ENCODE assay signal across 7 cellular contexts in the genomic region with DNA sequence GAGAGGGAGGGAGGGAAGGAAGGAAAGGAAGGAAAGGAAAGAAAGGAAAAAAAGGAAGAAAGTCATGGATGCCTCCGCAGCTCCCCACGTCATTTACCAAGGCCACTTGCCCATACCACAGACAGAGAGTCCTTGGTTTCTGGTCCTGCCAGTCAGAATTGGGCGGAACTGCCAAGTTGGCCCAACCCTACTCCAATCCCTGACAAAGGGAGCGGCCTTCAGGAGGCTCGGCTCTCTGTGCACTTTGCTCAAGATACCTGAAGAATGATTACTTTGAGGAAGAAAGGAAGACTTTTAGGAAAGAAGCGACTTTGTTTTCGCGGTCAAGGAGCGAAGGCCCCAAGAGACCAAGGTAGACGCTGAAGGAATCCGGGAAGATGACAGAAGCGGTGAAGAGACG. TPM values are rescaled to one million over a fixed set of nuclear protein-coding genes. Genes with fewer than 3 reads are reported as not detected.
A peak's percentile ranks its signal among the peaks of the same experiment; 100 is the strongest.
DNase-seq lines count a peak whose midpoint lies in the region; ATAC-seq and TF ChIP-seq lines count a peak whose summit lies in the region.

No MANE protein-coding gene starts in this region.

- no peak overlapping the region for H2AK5ac ChIP-seq in mesendoderm (ENCODE audit: low read length)

- TF ChIP-seq CTCF in dorsolateral prefrontal cortex (IDR thresholded peaks at IDR 0.05 in 54 of 56, conservative IDR thresholded peaks at IDR 0.05 in 2 of 56; ENCODE audit: low read depth in 1 of 56, partially characterized antibody in 56 of 56) = no peak

- intact Hi-C loops in dorsolateral prefrontal cortex (cut with DNase I) = no loop called here

- H3K27ac ChIP-seq in dorsolateral prefrontal cortex (peak overlapping the region in 21 of 59 donors; percentile 1 to 82 (median 62)), mesendoderm (ENCODE audit: low read depth, low read length) (no peak overlapping the region)

- no peaks in the 10 kb centered on the region for H3K9me3 Mint-ChIP-seq in stimulated activated naive CD8-positive, alpha-beta T cell treated with anti-CD3 and anti-CD28 coated beads, Interleukin-15, amount 100 ng/mL, for 72 hours

- no peak overlapping the region for H3K23ac ChIP-seq in mesendoderm (ENCODE audit: low read length)

- no peak overlapping the region for H3K9ac ChIP-seq in mesendoderm (ENCODE audit: low read length)

- peak overlapping the region; percentile 64 for H3K4me2 ChIP-seq in mesendoderm (ENCODE audit: low read length)

- H2BK120ac ChIP-seq in mesendoderm (ENCODE audit: low read depth, low read length) = no peak overlapping the region

- no peaks in the 10 kb centered on the region for H3K27me3 ChIP-seq in dorsolateral prefrontal cortex
- H3K27me3 ChIP-seq in mesendoderm (ENCODE audit: insufficient read depth, low read length, poor library complexity) = no peaks in the 10 kb centered on the region

- H4K5ac ChIP-seq in mesendoderm (ENCODE audit: low read length) = no peak overlapping the region

- no peak overlapping the region for H3K4ac ChIP-seq in mesendoderm (ENCODE audit: low read depth, low read length)

- H3K56ac ChIP-seq in mesendoderm (ENCODE audit: low read length) = no peak overlapping the region

- no peak overlapping the region for H2BK15ac ChIP-seq in mesendoderm (replicated peaks; ENCODE audit: low read depth)

- peaks cover 44% of the 10 kb centered on the region for H3K27me3 Mint-ChIP-seq in stimulated activated naive CD8-positive, alpha-beta T cell treated with anti-CD3 and anti-CD28 coated beads, Interleukin-15, amount 100 ng/mL, for 72 hours

- peak overlapping the region; percentile 60 to 69 for H3K4me3 Mint-ChIP-seq in stimulated activated naive CD8-positive, alpha-beta T cell treated with anti-CD3 and anti-CD28 coated beads, Interleukin-15, amount 100 ng/mL, for 72 hours

- no peak overlapping the region for H2BK5ac ChIP-seq in mesendoderm (ENCODE audit: low read length)

- DNase-seq in NCI-H2227 treated with DMSO at 0.1 percent for 48 hours (lab: John Stamatoyannopoulos, UW) = peak; percentile 48
- peak in 7 of 10 donors; percentile 24 to 65 (median 57) for DNase-seq in dorsolateral prefrontal cortex
- DNase-seq in mesendoderm = no peak
- DNase-seq in stimulated activated naive CD8-positive, alpha-beta T cell treated with anti-CD3 and anti-CD28 coated beads, Interleukin-15, amount 100 ng/mL, for 72 hours = no peak
- DNase-seq in effector CD8-positive, alpha-beta T cell (lab: John Stamatoyannopoulos, UW) = no peak
- DNase-seq in NCI-H2171 treated with DMSO at 0.1 percent for 48 hours (lab: John Stamatoyannopoulos, UW) = no peak
- no peak for DNase-seq in GF-D8 (lab: John Stamatoyannopoulos, UW)

- no peaks in the 10 kb centered on the region for H3K4me1 ChIP-seq in mesendoderm (ENCODE audit: control insufficient read depth, low read depth, low read length)

- H4K8ac ChIP-seq in mesendoderm (ENCODE audit: low read depth, low read length) = no peak overlapping the region

- H3K18ac ChIP-seq in mesendoderm (ENCODE audit: low read length) = no peak overlapping the region

- WGBS in mesendoderm (ENCODE audit: extremely low coverage, insufficient coverage, low lambda C conversion rate) = no CpG with 5 or more reads among the region's 13 CpGs

- ATAC-seq in stimulated activated naive CD8-positive, alpha-beta T cell treated with anti-CD3 and anti-CD28 coated beads, Interleukin-15, amount 100 ng/mL, for 72 hours = no peak

- no peaks in the 10 kb centered on the region for H3K36me3 ChIP-seq in mesendoderm (ENCODE audit: control insufficient read depth, insufficient read depth, low read length)

- H3K79me2 ChIP-seq in mesendoderm (ENCODE audit: control insufficient read depth, insufficient read depth, low read length) = no peaks in the 10 kb centered on the region

- no peak overlapping the region for H3K27ac Mint-ChIP-seq in stimulated activated naive CD8-positive, alpha-beta T cell treated with anti-CD3 and anti-CD28 coated beads, Interleukin-15, amount 100 ng/mL, for 72 hours

- peaks cover 19% of the 10 kb centered on the region for H3K4me1 Mint-ChIP-seq in stimulated activated naive CD8-positive, alpha-beta T cell treated with anti-CD3 and anti-CD28 coated beads, Interleukin-15, amount 100 ng/mL, for 72 hours

- no peaks in the 10 kb centered on the region for H3K79me1 ChIP-seq in mesendoderm (ENCODE audit: low read length)

- H3K4me3 ChIP-seq in dorsolateral prefrontal cortex (peak overlapping the region; percentile 20 to 74 (median 58)), mesendoderm (ENCODE audit: low read length) (no peak overlapping the region)

RNA-seq across cellular contexts. Expression of a gene that starts 49.1 kb away (rescaled TPM):
- total RNA-seq in dorsolateral prefrontal cortex = 10 to 100 TPM in 1 of 120 experiments, 1 to 10 TPM in 56, under 1 TPM in 3, not detected in 60; 0.84 to 12.4 (median 2.4) TPM
- polyA plus RNA-seq in mesendoderm (2013, experiment 1 of 2) = not detected
- 0.13 TPM for polyA plus RNA-seq in mesendoderm (2013, experiment 2 of 2)

RNA-seq across cellular contexts. Expression of a gene that starts 55.5 kb away (rescaled TPM):
- total RNA-seq in dorsolateral prefrontal cortex = 10 to 100 TPM; 16.3 to 54.4 (median 39.2) TPM
- 6.9 TPM for polyA plus RNA-seq in mesendoderm (2013, experiment 1 of 2)
- polyA plus RNA-seq in mesendoderm (2013, experiment 2 of 2) = 7.5 TPM

Comparison
In these comparisons a context has a peak if more than half of its experiments do, and no peak if none do; other contexts are left out.
1. DNase-seq: peak in NCI-H2227 treated with DMSO at 0.1 percent for 48 hours (single experiment) and dorsolateral prefrontal cortex (7 of 10); none in mesendoderm (single experiment), stimulated activated naive CD8-positive, alpha-beta T cell treated with anti-CD3 and anti-CD28 coated beads, Interleukin-15, amount 100 ng/mL, for 72 hours (0 of 2), effector CD8-positive, alpha-beta T cell (single experiment), NCI-H2171 treated with DMSO at 0.1 percent for 48 hours (single experiment) and GF-D8 (single experiment).